ENCODE assay signal across 19 cellular contexts in the genomic region with DNA sequence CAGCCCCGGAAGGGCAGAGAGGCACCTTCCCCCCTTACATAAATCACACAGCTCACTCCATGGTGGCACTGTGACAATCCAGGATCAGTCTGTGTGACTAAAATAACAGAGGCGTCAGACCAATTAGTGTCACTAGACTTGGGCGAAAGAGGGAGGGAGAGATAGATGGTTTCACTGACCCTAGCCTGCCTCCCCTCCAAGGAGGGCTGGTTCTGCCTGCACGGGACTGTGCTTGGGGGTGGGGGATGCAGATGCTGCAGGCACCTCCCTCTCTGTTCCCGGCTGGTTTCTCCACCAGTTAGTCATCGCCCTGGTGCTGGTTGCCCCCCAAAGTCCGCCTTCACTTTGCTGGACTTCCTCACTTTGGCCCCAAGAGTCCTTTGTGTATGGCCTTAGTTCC. TPM values are rescaled to one million over a fixed set of nuclear protein-coding genes. Genes with fewer than 3 reads are reported as not detected.
DNase-seq lines count a peak whose midpoint lies in the region; ATAC-seq, FAIRE-seq and TF ChIP-seq lines count a peak whose summit lies in the region.
"Had no signal": no experiment of that assay in that cellular context is flagged by ENCODE, and none has a peak within 500 bp of the region (broad histone marks: within the 10 kb centered on the region; RNA-seq: fewer than 3 reads in every experiment).

No MANE protein-coding gene starts in this region.

- no peaks in the 10 kb centered on the region for H3K9me3 Mint-ChIP-seq in effector memory CD8-positive, alpha-beta T cell
- H3K9me3 Mint-ChIP-seq in type B pancreatic cell: no peaks in the 10 kb centered on the region
- H3K9me3 Mint-ChIP-seq: activated T-helper 1 cell treated with anti-CD3 and anti-CD28 coated beads, Interleukin-12 subunit alpha, Interleukin-12 subunit beta, Interleukin-2, Interleukin-4 antibody, amounts not matched to agents 30 ng/mL and 10 ng/mL and 1 ng/mL, durations not matched to agents 14 hours and 24 hours and 36 hours had no signal

- ATAC-seq in Right ventricle myocardium inferior (peak; percentile 73), GM18868 (IDR thresholded peaks at IDR 0.05; ENCODE audit: unreplicated experiment) (no peak)
- ATAC-seq in effector memory CD8-positive, alpha-beta T cell (replicated peaks): no peak
- ATAC-seq: body of pancreas had no signal

- peaks cover 8 to 18% of the 10 kb centered on the region in 2 donors for H3K4me1 Mint-ChIP-seq in effector memory CD8-positive, alpha-beta T cell (ENCODE audit: low read depth in 2 of 2)
- H3K4me1 Mint-ChIP-seq in type B pancreatic cell (ENCODE audit: unreplicated experiment): peaks cover 19% of the 10 kb centered on the region

- H3K4me3 Mint-ChIP-seq in effector memory CD8-positive, alpha-beta T cell: no peak overlapping the region
- no peak overlapping the region for H3K4me3 Mint-ChIP-seq in type B pancreatic cell
- H3K4me3 Mint-ChIP-seq: activated naive CD8-positive, alpha-beta T cell; activated T-helper 1 cell treated with anti-CD3 and anti-CD28 coated beads, Interleukin-12 subunit alpha, Interleukin-12 subunit beta, Interleukin-2, Interleukin-4 antibody, amounts not matched to agents 30 ng/mL and 10 ng/mL and 1 ng/mL, durations not matched to agents 14 hours and 24 hours and 36 hours had no signal

- no peak for FAIRE-seq in GM19239 (lab: Jason Lieb, UNC)
- FAIRE-seq: endometrium, H1 had no signal

- intact Hi-C loops in Right ventricle myocardium inferior (cut with DNase I): no loop called here
- intact Hi-C loops in cardiac septum (cut with DNase I): loop anchor here (5.0 kb wide), 3 partner anchors 86 to 211 kb away; no protein-coding TSS in a partner anchor

- no peaks in the 10 kb centered on the region for H3K27me3 Mint-ChIP-seq in effector memory CD8-positive, alpha-beta T cell
- no peaks in the 10 kb centered on the region for H3K27me3 Mint-ChIP-seq in type B pancreatic cell
- H3K27me3 Mint-ChIP-seq: activated naive CD8-positive, alpha-beta T cell had no signal

- DNase-seq in Right ventricle myocardium inferior (ENCODE audit: missing footprints) (no peak), cardiac septum (ENCODE audit: low spot score) (no peak), left kidney (ENCODE audit: low read depth, low spot score) (peak; percentile 96), type B pancreatic cell (ENCODE audit: extremely low spot score, unreplicated experiment) (no peak), COR-L47 (lab: John Stamatoyannopoulos, UW) (no peak), GM19239 (ENCODE audit: insufficient read length, low spot score) (no peak)
- DNase-seq in effector memory CD8-positive, alpha-beta T cell: no peak
- DNase-seq: ACHN; activated CD4-positive, alpha-beta T cell treated with anti-CD3 and anti-CD28 coated beads for 1 hour; body of pancreas; colonic mucosa; DMS 273 treated with DMSO at 0.1 percent for 48 hours; IMR-90; NCI-H146 had no signal

- H3K27ac Mint-ChIP-seq in effector memory CD8-positive, alpha-beta T cell: peak overlapping the region; percentile 61 to 85
- H3K27ac Mint-ChIP-seq in type B pancreatic cell: peak overlapping the region; percentile 71
- H3K27ac Mint-ChIP-seq: activated naive CD8-positive, alpha-beta T cell had no signal

- peaks cover 35% of the 10 kb centered on the region for H3K36me3 Mint-ChIP-seq in effector memory CD8-positive, alpha-beta T cell (ENCODE audit: insufficient read depth)
- peaks cover 5% of the 10 kb centered on the region for H3K36me3 Mint-ChIP-seq in type B pancreatic cell
- H3K36me3 Mint-ChIP-seq: activated naive CD8-positive, alpha-beta T cell had no signal

- no peak for TF ChIP-seq CTCF in type B pancreatic cell (conservative IDR thresholded peaks at IDR 0.05)

RNA-seq across cellular contexts. Expression of gene CCDC167, which starts 17.9 kb away (rescaled TPM):
- 27.1 TPM for total RNA-seq in Right ventricle myocardium inferior
- total RNA-seq in cardiac septum: 28.0 TPM
- total RNA-seq in type B pancreatic cell (ENCODE audit: low replicate concordance): 28.1 and 38.3 TPM in 2 replicates

RNA-seq across cellular contexts. Expression of gene CMTR1, which starts 48.8 kb away (rescaled TPM):
- total RNA-seq in Right ventricle myocardium inferior: 29.3 TPM
- 30.4 TPM for total RNA-seq in cardiac septum
- total RNA-seq in type B pancreatic cell (ENCODE audit: low replicate concordance): 37.8 and 53.0 TPM in 2 replicates
